ENCODE assay signal across 8 cellular contexts in the genomic region with DNA sequence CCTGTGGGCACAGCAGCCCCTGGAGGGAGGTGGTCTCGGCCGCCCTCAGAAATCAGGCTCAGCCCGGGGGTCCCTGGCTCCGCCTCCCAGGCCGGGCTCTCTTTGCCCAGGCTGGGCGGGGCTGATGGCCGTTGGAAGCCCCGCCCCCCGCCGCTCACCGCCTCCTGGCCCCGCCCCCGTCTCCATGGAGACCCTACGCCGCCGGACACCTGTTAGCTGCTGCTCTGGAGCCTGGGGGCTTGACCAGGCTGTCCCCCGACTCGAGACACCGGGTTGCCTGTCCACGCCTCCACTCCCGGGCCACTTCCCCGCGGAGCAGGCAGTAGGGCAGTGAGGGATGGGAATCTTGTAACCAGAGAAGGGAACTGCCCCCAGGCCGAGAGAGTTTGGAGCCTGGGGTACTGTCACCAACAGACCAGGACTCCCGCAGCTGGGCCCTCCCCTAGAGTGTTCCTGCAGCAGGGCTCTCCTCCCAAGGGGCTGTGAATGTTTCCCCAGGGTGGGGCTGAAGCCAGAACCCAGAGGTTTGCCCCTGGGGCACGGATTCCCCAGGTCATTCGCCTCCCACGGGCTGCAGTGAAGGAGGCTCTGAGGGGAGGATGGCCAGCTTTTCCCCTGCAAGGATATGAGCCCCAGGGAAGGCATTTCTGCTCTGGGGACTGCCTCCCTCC. TPM values are rescaled to one million over a fixed set of nuclear protein-coding genes. Genes with fewer than 3 reads are reported as not detected.
DNase-seq lines count a peak whose midpoint lies in the region; ATAC-seq and TF ChIP-seq lines count a peak whose summit lies in the region.

No MANE protein-coding gene starts in this region.

- 29% methylated on average over 16 of the region's 28 CpGs for WGBS in prostate gland

- peak; percentile 20 for DNase-seq in activated CD4-positive, alpha-beta T cell treated with anti-CD3 and anti-CD28 coated beads, Interleukin-2, amount 10 ng/mL, durations not matched to agents 7 days and 5 days
- DNase-seq in glomerular visceral epithelial cell (ENCODE audit: extremely low spot score): peak; percentile 18
- no peak for DNase-seq in sciatic nerve (ENCODE audit: low spot score)
- no peak for DNase-seq in CD4-positive, alpha-beta memory T cell
- no peak for DNase-seq in SIG-M5 (lab: John Stamatoyannopoulos, UW)
- no peak for DNase-seq in prostate gland (ENCODE audit: low spot score)

- H3K36me3 ChIP-seq in CD4-positive, alpha-beta memory T cell (ENCODE audit: insufficient read depth, low read length): no peaks in the 10 kb centered on the region
- H3K36me3 ChIP-seq in prostate gland: no peaks in the 10 kb centered on the region

- intact Hi-C loops in sciatic nerve (cut with DNase I): no loop called here
- intact Hi-C loops in CD4-positive, alpha-beta memory T cell (cut with micrococcal nuclease): loop anchor here (2.0 kb wide), 1 partner anchor 126 kb away; no protein-coding TSS in a partner anchor
- intact Hi-C loops in prostate gland (cut with DNase I): loop anchor here (5.0 kb wide), 2 partner anchors 113 to 128 kb away; no protein-coding TSS in a partner anchor

- TF ChIP-seq CTCF in prostate gland (IDR thresholded peaks at IDR 0.05): no peak

- peaks cover 14% of the 10 kb centered on the region for H3K4me1 Mint-ChIP-seq in activated CD4-positive, alpha-beta T cell treated with anti-CD3 and anti-CD28 coated beads, Interleukin-2, amount 10 ng/mL, durations not matched to agents 7 days and 5 days
- H3K4me1 Mint-ChIP-seq in CD4-positive, alpha-beta memory T cell: peaks cover 7 to 23% (median 11%) of the 10 kb centered on the region in 4 donors

- H3K36me3 Mint-ChIP-seq in activated CD4-positive, alpha-beta T cell treated with anti-CD3 and anti-CD28 coated beads, Interleukin-2, amount 10 ng/mL, durations not matched to agents 7 days and 5 days (ENCODE audit: low read depth): no peaks in the 10 kb centered on the region
- no peaks in the 10 kb centered on the region for H3K36me3 Mint-ChIP-seq in CD4-positive, alpha-beta memory T cell

- H3K27ac ChIP-seq in CD4-positive, alpha-beta memory T cell (ENCODE audit: low read depth, low read length): no peak overlapping the region
- H3K27ac ChIP-seq in prostate gland: no peak overlapping the region

- H3K4me3 Mint-ChIP-seq in activated CD4-positive, alpha-beta T cell treated with anti-CD3 and anti-CD28 coated beads, Interleukin-2, amount 10 ng/mL, durations not matched to agents 7 days and 5 days: peak overlapping the region; percentile 15
- peak overlapping the region in 3 of 8 donors; percentile 37 to 91 (median 86) for H3K4me3 Mint-ChIP-seq in CD4-positive, alpha-beta memory T cell

- H3K4me3 ChIP-seq in CD4-positive, alpha-beta memory T cell (ENCODE audit: low read length in 2 of 2): no peak overlapping the region
- H3K4me3 ChIP-seq in prostate gland: no peak overlapping the region

- ATAC-seq in GM18909 (IDR thresholded peaks at IDR 0.05; ENCODE audit: poor library complexity, unreplicated experiment) (peak; percentile 68), HG02885 (IDR thresholded peaks at IDR 0.05; ENCODE audit: poor library complexity, unreplicated experiment) (peak; percentile 52), sciatic nerve (peak; percentile 82)

- POLR2A ChIA-PET in activated CD4-positive, alpha-beta T cell treated with anti-CD3 and anti-CD28 coated beads, Interleukin-2, amount 10 ng/mL, durations not matched to agents 7 days and 5 days (lab: Charles Lee): no interaction called here
- POLR2A ChIA-PET in CD4-positive, alpha-beta memory T cell (lab: Charles Lee; ENCODE audit: partially characterized antibody): no interaction called here

- peaks cover 5% of the 10 kb centered on the region for H3K9me3 Mint-ChIP-seq in activated CD4-positive, alpha-beta T cell treated with anti-CD3 and anti-CD28 coated beads, Interleukin-2, amount 10 ng/mL, durations not matched to agents 7 days and 5 days
- H3K9me3 Mint-ChIP-seq in CD4-positive, alpha-beta memory T cell: peaks cover 0 to 15% (median 7%) of the 10 kb centered on the region in 8 donors

- no peaks in the 10 kb centered on the region for H3K9me3 ChIP-seq in CD4-positive, alpha-beta memory T cell (ENCODE audit: control insufficient read depth in 1 of 2, low read length in 2 of 2)
- no peaks in the 10 kb centered on the region for H3K9me3 ChIP-seq in prostate gland

- H3K27ac Mint-ChIP-seq in activated CD4-positive, alpha-beta T cell treated with anti-CD3 and anti-CD28 coated beads, Interleukin-2, amount 10 ng/mL, durations not matched to agents 7 days and 5 days: no peak overlapping the region
- peak overlapping the region in 1 of 7 donors; percentile 75 for H3K27ac Mint-ChIP-seq in CD4-positive, alpha-beta memory T cell

- peaks cover 23% of the 10 kb centered on the region for H3K27me3 Mint-ChIP-seq in activated CD4-positive, alpha-beta T cell treated with anti-CD3 and anti-CD28 coated beads, Interleukin-2, amount 10 ng/mL, durations not matched to agents 7 days and 5 days
- H3K27me3 Mint-ChIP-seq in CD4-positive, alpha-beta memory T cell: peaks cover 9 to 16% of the 10 kb centered on the region in 2 donors

- H3K4me1 ChIP-seq in CD4-positive, alpha-beta memory T cell (ENCODE audit: insufficient read depth, low read length): peaks cover 13% of the 10 kb centered on the region
- no peaks in the 10 kb centered on the region for H3K4me1 ChIP-seq in prostate gland (replicated peaks)

- CTCF ChIA-PET in activated CD4-positive, alpha-beta T cell treated with anti-CD3 and anti-CD28 coated beads, Interleukin-2, amount 10 ng/mL, durations not matched to agents 7 days and 5 days (lab: Charles Lee): interaction anchor here (0.7 to 1.2 kb wide), 2 partner anchors 17 to 27 kb away, joined by 3 to 4 read pairs; a partner anchor contains a TSS
- CTCF ChIA-PET in CD4-positive, alpha-beta memory T cell (lab: Charles Lee; ENCODE audit: partially characterized antibody): interaction anchor here (1.9 to 4.5 kb wide), 3 partner anchors 18 to 23 kb away, joined by 7 to 38 read pairs (median 20); no protein-coding TSS in a partner anchor

- TF ChIP-seq POLR2A in prostate gland (IDR thresholded peaks at IDR 0.05): no peak

- H3K27me3 ChIP-seq in CD4-positive, alpha-beta memory T cell (ENCODE audit: insufficient read depth, low read length): no peaks in the 10 kb centered on the region
- H3K27me3 ChIP-seq in prostate gland (replicated peaks; ENCODE audit: insufficient read depth): no peaks in the 10 kb centered on the region

RNA-seq across cellular contexts. Expression of a gene that starts 27.8 kb away (rescaled TPM):
- 1,000 to 10,000 TPM; 2,113 to 2,760 TPM for total RNA-seq in activated CD4-positive, alpha-beta T cell treated with anti-CD3 and anti-CD28 coated beads, Interleukin-2, amount 10 ng/mL, durations not matched to agents 7 days and 5 days
- total RNA-seq in sciatic nerve (1,417 TPM), prostate gland (1,000 to 10,000 TPM in 1 of 2 donors, 100 to 1,000 TPM in 1; 851 to 1,881 TPM)
- total RNA-seq in CD4-positive, alpha-beta memory T cell: 1,000 to 10,000 TPM; 3,446 to 3,480 TPM
- polyA plus RNA-seq in CD4-positive, alpha-beta memory T cell: 1,000 to 10,000 TPM; 2,040 to 3,234 TPM

Comparison
In these comparisons a context has a peak if more than half of its experiments do, and no peak if none do; other contexts are left out.
1. DNase-seq: peak in activated CD4-positive, alpha-beta T cell treated with anti-CD3 and anti-CD28 coated beads, Interleukin-2, amount 10 ng/mL, durations not matched to agents 7 days and 5 days (single experiment) and glomerular visceral epithelial cell (single experiment); none in sciatic nerve (single experiment), CD4-positive, alpha-beta memory T cell (0 of 5), SIG-M5 (single experiment) and prostate gland (single experiment).
2. Peak in every context shown above with its lines, with median percentiles within 50 percentile points of each other: ATAC-seq.